ENCODE assay signal across 1 cellular context in the genomic region with DNA sequence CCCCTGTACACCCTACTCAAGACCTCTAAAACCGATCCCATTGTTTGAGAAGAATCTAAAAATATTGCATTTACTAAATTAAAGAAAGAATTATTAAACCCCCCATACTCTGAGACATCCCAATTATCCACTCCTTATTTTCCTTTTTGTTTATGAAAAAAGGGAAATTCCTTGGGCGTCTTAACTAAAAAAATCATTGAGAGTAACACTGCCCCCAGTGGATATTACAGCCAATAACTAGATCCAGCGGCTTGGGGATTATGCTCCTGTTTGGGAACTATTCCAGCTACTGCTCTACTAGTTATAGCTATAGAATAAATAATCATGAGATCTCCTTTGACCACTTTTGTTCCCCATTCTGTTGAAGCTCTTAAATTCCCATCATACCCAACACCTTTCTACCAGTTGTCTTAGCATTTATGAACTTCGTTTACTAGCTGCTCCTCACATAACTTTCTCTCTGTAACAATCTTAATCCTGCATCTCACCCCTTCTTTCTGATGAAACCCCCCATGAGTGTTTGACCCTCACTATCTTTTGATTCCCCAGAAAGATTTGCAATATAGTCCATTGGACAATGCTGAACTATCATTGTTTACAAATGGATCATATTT.
TF ChIP-seq lines count a peak whose summit lies in the region.

No MANE protein-coding gene starts in this region.

TF ChIP-seq in A549, 52 proteins besides CTCF, POLR2A, EP300 and RAD21 (continued from another document):
- no peak for TF ChIP-seq KDM1A (IDR thresholded peaks at IDR 0.05; ENCODE audit: low read depth)
- TF ChIP-seq, protein P1, sequence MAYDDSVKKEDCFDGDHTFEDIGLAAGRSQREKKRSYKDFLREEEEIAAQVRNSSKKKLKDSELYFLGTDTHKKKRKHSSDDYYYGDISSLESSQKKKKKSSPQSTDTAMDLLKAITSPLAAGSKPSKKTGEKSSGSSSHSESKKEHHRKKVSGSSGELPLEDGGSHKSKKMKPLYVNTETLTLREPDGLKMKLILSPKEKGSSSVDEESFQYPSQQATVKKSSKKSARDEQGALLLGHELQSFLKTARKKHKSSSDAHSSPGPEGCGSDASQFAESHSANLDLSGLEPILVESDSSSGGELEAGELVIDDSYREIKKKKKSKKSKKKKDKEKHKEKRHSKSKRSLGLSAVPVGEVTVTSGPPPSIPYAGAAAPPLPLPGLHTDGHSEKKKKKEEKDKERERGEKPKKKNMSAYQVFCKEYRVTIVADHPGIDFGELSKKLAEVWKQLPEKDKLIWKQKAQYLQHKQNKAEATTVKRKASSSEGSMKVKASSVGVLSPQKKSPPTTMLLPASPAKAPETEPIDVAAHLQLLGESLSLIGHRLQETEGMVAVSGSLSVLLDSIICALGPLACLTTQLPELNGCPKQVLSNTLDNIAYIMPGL (CRISPR knock-in tag; IDR thresholded peaks at IDR 0.05; ENCODE audit: borderline replicate concordance): no peak
- TF ChIP-seq, protein P2, sequence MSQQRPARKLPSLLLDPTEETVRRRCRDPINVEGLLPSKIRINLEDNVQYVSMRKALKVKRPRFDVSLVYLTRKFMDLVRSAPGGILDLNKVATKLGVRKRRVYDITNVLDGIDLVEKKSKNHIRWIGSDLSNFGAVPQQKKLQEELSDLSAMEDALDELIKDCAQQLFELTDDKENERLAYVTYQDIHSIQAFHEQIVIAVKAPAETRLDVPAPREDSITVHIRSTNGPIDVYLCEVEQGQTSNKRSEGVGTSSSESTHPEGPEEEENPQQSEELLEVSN (IDR thresholded peaks at IDR 0.05; ENCODE audit: borderline replicate concordance, low read depth): no peak
- TF ChIP-seq TP53 (CRISPR knock-in tag; IDR thresholded peaks at IDR 0.05): no peak
- TF ChIP-seq SMC3 (IDR thresholded peaks at IDR 0.05): no peak; the same call in 2 of the 3 replicates
- no peak for TF ChIP-seq POLR2AphosphoS2 (conservative IDR thresholded peaks at IDR 0.05; ENCODE audit: low read length)
- TF ChIP-seq NR3C1 (IDR thresholded peaks at IDR 0.05): no peak
- TF ChIP-seq, protein P3, sequence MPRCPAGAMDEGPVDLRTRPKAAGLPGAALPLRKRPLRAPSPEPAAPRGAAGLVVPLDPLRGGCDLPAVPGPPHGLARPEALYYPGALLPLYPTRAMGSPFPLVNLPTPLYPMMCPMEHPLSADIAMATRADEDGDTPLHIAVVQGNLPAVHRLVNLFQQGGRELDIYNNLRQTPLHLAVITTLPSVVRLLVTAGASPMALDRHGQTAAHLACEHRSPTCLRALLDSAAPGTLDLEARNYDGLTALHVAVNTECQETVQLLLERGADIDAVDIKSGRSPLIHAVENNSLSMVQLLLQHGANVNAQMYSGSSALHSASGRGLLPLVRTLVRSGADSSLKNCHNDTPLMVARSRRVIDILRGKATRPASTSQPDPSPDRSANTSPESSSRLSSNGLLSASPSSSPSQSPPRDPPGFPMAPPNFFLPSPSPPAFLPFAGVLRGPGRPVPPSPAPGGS (IDR thresholded peaks at IDR 0.05): no peak
- TF ChIP-seq FOSL2 (IDR thresholded peaks at IDR 0.05): no peak
- TF ChIP-seq FOSL2 (CRISPR knock-in tag; IDR thresholded peaks at IDR 0.05): no peak
- no peak for TF ChIP-seq HOXA7 (CRISPR knock-in tag; IDR thresholded peaks at IDR 0.05)
- TF ChIP-seq, protein P4, sequence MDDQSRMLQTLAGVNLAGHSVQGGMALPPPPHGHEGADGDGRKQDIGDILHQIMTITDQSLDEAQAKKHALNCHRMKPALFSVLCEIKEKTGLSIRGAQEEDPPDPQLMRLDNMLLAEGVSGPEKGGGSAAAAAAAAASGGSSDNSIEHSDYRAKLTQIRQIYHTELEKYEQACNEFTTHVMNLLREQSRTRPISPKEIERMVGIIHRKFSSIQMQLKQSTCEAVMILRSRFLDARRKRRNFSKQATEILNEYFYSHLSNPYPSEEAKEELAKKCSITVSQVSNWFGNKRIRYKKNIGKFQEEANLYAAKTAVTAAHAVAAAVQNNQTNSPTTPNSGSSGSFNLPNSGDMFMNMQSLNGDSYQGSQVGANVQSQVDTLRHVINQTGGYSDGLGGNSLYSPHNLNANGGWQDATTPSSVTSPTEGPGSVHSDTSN (IDR thresholded peaks at IDR 0.05): no peak
- TF ChIP-seq ESRRA (IDR thresholded peaks at IDR 0.05; ENCODE audit: borderline replicate concordance, low read length): no peak
- TF ChIP-seq, protein P5, sequence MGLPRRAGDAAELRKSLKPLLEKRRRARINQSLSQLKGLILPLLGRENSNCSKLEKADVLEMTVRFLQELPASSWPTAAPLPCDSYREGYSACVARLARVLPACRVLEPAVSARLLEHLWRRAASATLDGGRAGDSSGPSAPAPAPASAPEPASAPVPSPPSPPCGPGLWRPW (IDR thresholded peaks at IDR 0.05): no peak
